28 cellular contexts compared by ENCODE assay signal in genomic region chr15:82764740-82765139, GRCh38. TPM values are rescaled to one million over a fixed set of nuclear protein-coding genes. Genes with fewer than 3 reads are reported as not detected.
"Had no signal": no experiment of that assay in that cellular context is flagged by ENCODE, and none has a peak within 500 bp of the region (broad histone marks: within the 10 kb centered on the region; RNA-seq: fewer than 3 reads in every experiment).

No MANE protein-coding gene starts in this region.

- H3K4me1 ChIP-seq: esophagus squamous epithelium, neural progenitor cell, parathyroid adenoma, right atrium auricular region, sigmoid colon, spleen, upper lobe of left lung had no signal

- H3K27me3 Mint-ChIP-seq: effector memory CD8-positive, alpha-beta T cell; naive B cell; natural killer cell treated with Interleukin-12 subunit alpha and Interleukin-12 subunit beta and Interleukin-15 and Interleukin-18, amount 100 ng/mL, for 72 hours; progenitor cell of endocrine pancreas; stimulated activated memory B cell treated with anti-CD40 and anti-IgM and Interleukin-4, amounts not matched to agents 10 μg/mL and 1 μg/mL and 100 μg/mL, for 72 hours had no signal

- H3K4me1 Mint-ChIP-seq: mesothelial cell of epicardium, neural progenitor cell had no signal

- H3K27me3 ChIP-seq: esophagus squamous epithelium, neural progenitor cell, right atrium auricular region, sigmoid colon, spleen, tibial nerve, upper lobe of left lung had no signal

- H3K9ac ChIP-seq: neural progenitor cell, parathyroid adenoma had no signal

- ATAC-seq: effector memory CD8-positive, alpha-beta T cell; mucosa of descending colon; natural killer cell treated with Interleukin-12 subunit alpha and Interleukin-12 subunit beta and Interleukin-15 and Interleukin-18, amount 100 ng/mL, for 72 hours; stimulated activated memory B cell treated with anti-CD40 and anti-IgM and Interleukin-4, amounts not matched to agents 10 μg/mL and 1 μg/mL and 100 μg/mL, for 72 hours; stimulated activated naive CD8-positive, alpha-beta T cell treated with anti-CD3 and anti-CD28 coated beads, Interleukin-15, Interleukin-2, amounts not matched to agents 100 U/mL and 50 U/mL, for 24 hours had no signal

- H3K9me3 ChIP-seq: esophagus squamous epithelium, mucosa of descending colon, right atrium auricular region, sigmoid colon, spleen, thoracic aorta, tibial nerve, upper lobe of left lung had no signal

- DNase-seq: cortex of kidney; effector memory CD8-positive, alpha-beta T cell; erythroblast; esophagus squamous epithelium; head of caudate nucleus; mesenchymal stem cell; mucosa of descending colon; naive B cell; sigmoid colon; spleen; stimulated activated CD4-positive, alpha-beta T cell treated with anti-CD3 and anti-CD28 coated beads, Interleukin-4, amount 100 ng/mL, for 4 hours; stimulated activated naive CD8-positive, alpha-beta T cell treated with anti-CD3 and anti-CD28 coated beads, Interleukin-15, Interleukin-2, amounts not matched to agents 100 U/mL and 50 U/mL, for 24 hours; upper lobe of left lung had no signal

- H3K27ac ChIP-seq: esophagus squamous epithelium, neural progenitor cell, parathyroid adenoma, right atrium auricular region, sigmoid colon, skin epidermis, spleen, thoracic aorta, tibial nerve, upper lobe of left lung had no signal

- H3K4me3 Mint-ChIP-seq: effector memory CD8-positive, alpha-beta T cell; mesothelial cell of epicardium; naive B cell; natural killer cell treated with Interleukin-12 subunit alpha and Interleukin-12 subunit beta and Interleukin-15 and Interleukin-18, amount 100 ng/mL, for 72 hours; neural progenitor cell; stimulated activated memory B cell treated with anti-CD40 and anti-IgM and Interleukin-4, amounts not matched to agents 10 μg/mL and 1 μg/mL and 100 μg/mL, for 72 hours had no signal

- H3K27ac Mint-ChIP-seq: mesothelial cell of epicardium; natural killer cell treated with Interleukin-12 subunit alpha and Interleukin-12 subunit beta and Interleukin-15 and Interleukin-18, amount 100 ng/mL, for 72 hours; neural progenitor cell; progenitor cell of endocrine pancreas; stimulated activated memory B cell treated with anti-CD40 and anti-IgM and Interleukin-4, amounts not matched to agents 10 μg/mL and 1 μg/mL and 100 μg/mL, for 72 hours had no signal

- H2AFZ ChIP-seq: neural progenitor cell, parathyroid adenoma had no signal

- H3K9me3 Mint-ChIP-seq: effector memory CD8-positive, alpha-beta T cell; mesothelial cell of epicardium; natural killer cell treated with Interleukin-12 subunit alpha and Interleukin-12 subunit beta and Interleukin-15 and Interleukin-18, amount 100 ng/mL, for 72 hours; neural progenitor cell had no signal

- H3K4me2 ChIP-seq: neural progenitor cell had no signal

- H3K79me2 ChIP-seq: parathyroid adenoma had no signal

- H3K4me3 ChIP-seq: esophagus squamous epithelium, mucosa of descending colon, neural progenitor cell, right atrium auricular region, sigmoid colon, skin epidermis, spleen, thoracic aorta, tibial nerve, upper lobe of left lung had no signal

- H3K36me3 ChIP-seq: neural progenitor cell had no signal

RNA-seq across cellular contexts. Expression of gene FSD2, which starts 41.1 kb away (rescaled TPM):
- total RNA-seq: dermis microvascular lymphatic vessel endothelial cell; esophagus squamous epithelium; frontal cortex; lung microvascular endothelial cell; mesothelial cell of epicardium; mucosa of descending colon; natural killer cell treated with Interleukin-12 subunit alpha and Interleukin-12 subunit beta and Interleukin-15 and Interleukin-18, amount 100 ng/mL, for 72 hours; osteoblast; progenitor cell of endocrine pancreas; sigmoid colon; spleen; thoracic aorta had no signal

RNA-seq across cellular contexts. Expression of gene AP3B2, which starts 55.1 kb away (rescaled TPM):
- total RNA-seq: dermis microvascular lymphatic vessel endothelial cell, glomerular endothelial cell, lung microvascular endothelial cell had no signal
